In genomic region chrX:45850775-45851433, GRCh38 we compare ENCODE assay signal across 8 cellular contexts.
DNase-seq lines count a peak whose midpoint lies in the region; ATAC-seq and TF ChIP-seq lines count a peak whose summit lies in the region.

No MANE protein-coding gene starts in this region.

- H4K20me1 ChIP-seq in Loucy (ENCODE audit: insufficient read depth, low read length, poor library complexity, severe bottlenecking): no peaks in the 10 kb centered on the region

- no peak for TF ChIP-seq CTCF in Loucy (conservative IDR thresholded peaks at IDR 0.05; ENCODE audit: low read length)

- H3K36me3 ChIP-seq in Loucy (ENCODE audit: insufficient read depth, low read length): no peaks in the 10 kb centered on the region

- H3K9ac ChIP-seq in Loucy (ENCODE audit: low read depth, low read length, poor library complexity, severe bottlenecking): peak overlapping the region; percentile 72

- H2AFZ ChIP-seq in Loucy (ENCODE audit: low read length): peak overlapping the region; percentile 72

- H3K9me3 ChIP-seq in Loucy (ENCODE audit: insufficient read depth, low read depth, low read length): no peaks in the 10 kb centered on the region

- peaks cover 3% of the 10 kb centered on the region for H3K4me1 ChIP-seq in Loucy (ENCODE audit: insufficient read depth, low read length, poor library complexity, severe bottlenecking)

- H3K36me3 Mint-ChIP-seq in natural killer cell treated with Interleukin-12 subunit alpha and Interleukin-12 subunit beta and Interleukin-15 and Interleukin-18, amount 100 ng/mL, for 72 hours: no peaks in the 10 kb centered on the region

- H3K79me2 ChIP-seq in Loucy (ENCODE audit: insufficient read depth, low read length): peaks cover 21% of the 10 kb centered on the region; the same call in 1 of the 2 replicates

- H3K27ac Mint-ChIP-seq in natural killer cell treated with Interleukin-12 subunit alpha and Interleukin-12 subunit beta and Interleukin-15 and Interleukin-18, amount 100 ng/mL, for 72 hours: peak overlapping the region; percentile 69 to 85

- no peaks in the 10 kb centered on the region for H3F3A ChIP-seq in Loucy (ENCODE audit: low read depth)

- H3K4me3 Mint-ChIP-seq in natural killer cell treated with Interleukin-12 subunit alpha and Interleukin-12 subunit beta and Interleukin-15 and Interleukin-18, amount 100 ng/mL, for 72 hours: peak overlapping the region; percentile 96

- no peaks in the 10 kb centered on the region for H3K27me3 ChIP-seq in Loucy (ENCODE audit: insufficient read depth, low read length, poor library complexity, severe bottlenecking)

- ATAC-seq in esophagus mucosa (peak; percentile 64), HG02981 (IDR thresholded peaks at IDR 0.05; ENCODE audit: unreplicated experiment) (no peak)
- peak; percentile 60 to 62 for ATAC-seq in natural killer cell treated with Interleukin-12 subunit alpha and Interleukin-12 subunit beta and Interleukin-15 and Interleukin-18, amount 100 ng/mL, for 72 hours

- peak overlapping the region; percentile 80 for H3K4me3 ChIP-seq in Loucy (ENCODE audit: low read length, poor library complexity, severe bottlenecking)

- H3K9me3 Mint-ChIP-seq in natural killer cell treated with Interleukin-12 subunit alpha and Interleukin-12 subunit beta and Interleukin-15 and Interleukin-18, amount 100 ng/mL, for 72 hours: no peaks in the 10 kb centered on the region

- H3K27me3 Mint-ChIP-seq in natural killer cell treated with Interleukin-12 subunit alpha and Interleukin-12 subunit beta and Interleukin-15 and Interleukin-18, amount 100 ng/mL, for 72 hours: peaks cover 20 to 28% of the 10 kb centered on the region in 2 donors

- H3K4me1 Mint-ChIP-seq in natural killer cell treated with Interleukin-12 subunit alpha and Interleukin-12 subunit beta and Interleukin-15 and Interleukin-18, amount 100 ng/mL, for 72 hours (ENCODE audit: low read depth in 2 of 2): peaks cover 14 to 20% of the 10 kb centered on the region in 2 donors

- H3K9me2 ChIP-seq in Loucy (replicated peaks; ENCODE audit: low read depth, low read length): no peaks in the 10 kb centered on the region

- peak; percentile 7 for DNase-seq in COR-L47 (lab: John Stamatoyannopoulos, UW)
- DNase-seq in activated CD8-positive, alpha-beta memory T cell treated with anti-CD3 and anti-CD28 coated beads for 24 hours: peak; percentile 72
- peak; percentile 62 for DNase-seq in natural killer cell treated with Interleukin-12 subunit alpha and Interleukin-12 subunit beta and Interleukin-15 and Interleukin-18, amount 100 ng/mL, for 72 hours (ENCODE audit: low spot score)
- DNase-seq in cerebellar nuclear complex (lab: John Stamatoyannopoulos, UW): no peak
- no peak for DNase-seq in Kasumi-1 (lab: John Stamatoyannopoulos, UW)

- H3K4me2 ChIP-seq in Loucy (ENCODE audit: low read depth, low read length, poor library complexity, severe bottlenecking): peak overlapping the region; percentile 93

Comparison
In these comparisons a context has a peak if more than half of its experiments do, and no peak if none do; other contexts are left out.
1. DNase-seq: peak in COR-L47 (single experiment), activated CD8-positive, alpha-beta memory T cell treated with anti-CD3 and anti-CD28 coated beads for 24 hours (single experiment) and natural killer cell treated with Interleukin-12 subunit alpha and Interleukin-12 subunit beta and Interleukin-15 and Interleukin-18, amount 100 ng/mL, for 72 hours (single experiment); none in cerebellar nuclear complex (0 of 2) and Kasumi-1 (0 of 2).